ENCODE assay signal across 9 cellular contexts in genomic region chr1:65459397-65459768, GRCh38. TPM values are rescaled to one million over a fixed set of nuclear protein-coding genes. Genes with fewer than 3 reads are reported as not detected.
A peak's percentile ranks its signal among the peaks of the same experiment; 100 is the strongest.
DNase-seq lines count a peak whose midpoint lies in the region; ATAC-seq, FAIRE-seq and TF ChIP-seq lines count a peak whose summit lies in the region.
"Had no signal": no experiment of that assay in that cellular context is flagged by ENCODE, and none has a peak within 500 bp of the region (broad histone marks: within the 10 kb centered on the region; RNA-seq: fewer than 3 reads in every experiment).

No MANE protein-coding gene starts in this region.

- H3K27ac ChIP-seq in GM12878 (ENCODE audit: control insufficient read depth, insufficient read depth) = no peak overlapping the region

- no peak for TF ChIP-seq POLR2A in GM12878 (IDR thresholded peaks at IDR 0.05; ENCODE audit: low read depth, low read length)

- H3K36me3 Mint-ChIP-seq in activated CD8-positive, alpha-beta memory T cell treated with anti-CD3 and anti-CD28 coated beads, Interleukin-2, amount 10 ng/mL, durations not matched to agents 7 days and 5 days = peaks cover 7% of the 10 kb centered on the region

- H3K9me3 ChIP-seq in GM12878 (replicated peaks; ENCODE audit: control insufficient read depth, insufficient read depth, low read length) (no peaks in the 10 kb centered on the region), mucosa of descending colon (no peaks in the 10 kb centered on the region)

- H3K79me2 ChIP-seq in GM12878 (ENCODE audit: control insufficient read depth, insufficient read depth, low read length) = no peaks in the 10 kb centered on the region

- 50% methylated on average over 1 of the region's 1 CpG for WGBS in GM12878 (ENCODE audit: insufficient coverage, insufficient replicate concordance, low lambda C conversion rate, missing lambda C conversion rate)

- no peak for TF ChIP-seq EP300 in GM12878 (IDR thresholded peaks at IDR 0.05; ENCODE audit: borderline replicate concordance in 1 of 2, control insufficient read depth in 1 of 2, low read depth in 2 of 2, low read length in 2 of 2)

- RAD21 ChIA-PET in GM12878 (lab: Charles Lee; ENCODE audit: unreplicated experiment) = interaction anchor here (0.7 to 2.3 kb wide), 11 partner anchors 28 to 395 kb away, joined by 3 to 10 read pairs (median 5); partner anchors contain the start of genes LEPR and LEPROT

- H3K9me3 Mint-ChIP-seq in activated CD8-positive, alpha-beta memory T cell treated with anti-CD3 and anti-CD28 coated beads, Interleukin-2, amount 10 ng/mL, durations not matched to agents 7 days and 5 days (ENCODE audit: low read depth) = no peaks in the 10 kb centered on the region

- TF ChIP-seq RAD21 in GM12878 (IDR thresholded peaks at IDR 0.05; ENCODE audit: insufficient read depth, low read depth, low read length) = peak; percentile 54

- no peaks in the 10 kb centered on the region for H3K4me1 ChIP-seq in GM12878 (ENCODE audit: control insufficient read depth, insufficient read depth, low read length)
- H3K4me1 ChIP-seq in mucosa of descending colon (ENCODE audit: low read depth) = no peaks in the 10 kb centered on the region

- intact Hi-C loops in GM12878 (cut with micrococcal nuclease; ENCODE audit: unreplicated experiment) = loop anchor here (5.0 kb wide), 1 partner anchor 222 kb away; no protein-coding TSS in a partner anchor
- intact Hi-C loops in mucosa of descending colon (cut with DNase I, micrococcal nuclease) = no loop called here

- no peak overlapping the region for H3K27ac Mint-ChIP-seq in activated CD8-positive, alpha-beta memory T cell treated with anti-CD3 and anti-CD28 coated beads, Interleukin-2, amount 10 ng/mL, durations not matched to agents 7 days and 5 days
- H3K27ac Mint-ChIP-seq: activated naive CD4-positive, alpha-beta T cell treated with anti-CD3 and anti-CD28 coated beads, Interleukin-2, amount 50 U/mL, for 24 hours had no signal

- H3K36me3 ChIP-seq in H7 (replicated peaks; ENCODE audit: control insufficient read depth, insufficient read depth, low read length) (no peaks in the 10 kb centered on the region), GM12878 (ENCODE audit: control insufficient read depth in 2 of 2, insufficient read depth in 2 of 2, low read length in 1 of 2) (no peaks in the 10 kb centered on the region), mucosa of descending colon (ENCODE audit: low read depth) (no peaks in the 10 kb centered on the region)

- no peaks in the 10 kb centered on the region for H4K20me1 ChIP-seq in GM12878 (ENCODE audit: control insufficient read depth, insufficient read depth)

- H3K9ac ChIP-seq in GM12878 (ENCODE audit: control insufficient read depth, insufficient read depth, low read length) = no peak overlapping the region

- peak overlapping the region; percentile 26; the same call in 1 of the 2 replicates for H2AFZ ChIP-seq in GM12878 (ENCODE audit: control insufficient read depth, low read depth, low read length)

- peaks cover 4% of the 10 kb centered on the region for H3K27me3 Mint-ChIP-seq in activated CD8-positive, alpha-beta memory T cell treated with anti-CD3 and anti-CD28 coated beads, Interleukin-2, amount 10 ng/mL, durations not matched to agents 7 days and 5 days
- H3K27me3 Mint-ChIP-seq: activated naive CD4-positive, alpha-beta T cell treated with anti-CD3 and anti-CD28 coated beads, Interleukin-2, amount 50 U/mL, for 24 hours had no signal

- peaks cover 22% of the 10 kb centered on the region for H3K4me1 Mint-ChIP-seq in activated CD8-positive, alpha-beta memory T cell treated with anti-CD3 and anti-CD28 coated beads, Interleukin-2, amount 10 ng/mL, durations not matched to agents 7 days and 5 days

- CTCF ChIA-PET in activated CD8-positive, alpha-beta memory T cell treated with anti-CD3 and anti-CD28 coated beads, Interleukin-2, amount 10 ng/mL, durations not matched to agents 7 days and 5 days (lab: Charles Lee) = interaction anchor here (0.6 to 2.3 kb wide), 25 partner anchors 13 to 397 kb away, joined by 3 to 23 read pairs (median 4); partner anchors contain the start of genes LEPR and LEPROT
- CTCF ChIA-PET in GM12878 (lab: Yijun Ruan, JAX) = interaction anchor here (0.7 to 2.9 kb wide), 29 partner anchors 9 to 399 kb away, joined by 3 to 28 read pairs (median 4); partner anchors contain the start of genes LEPR and LEPROT

- H3K4me3 ChIP-seq in H7 (ENCODE audit: insufficient read depth, low read depth, low read length) (no peak overlapping the region), GM12878 (no peak overlapping the region), mucosa of descending colon (no peak overlapping the region)

- ATAC-seq in activated CD8-positive, alpha-beta memory T cell treated with anti-CD3 and anti-CD28 coated beads, Interleukin-2, amount 10 ng/mL, durations not matched to agents 7 days and 5 days = peak; percentile 73
- ATAC-seq in GM12878 = peak; percentile 75
- peak; percentile 34 for ATAC-seq in mucosa of descending colon

- no peak overlapping the region for H3K4me3 Mint-ChIP-seq in activated CD8-positive, alpha-beta memory T cell treated with anti-CD3 and anti-CD28 coated beads, Interleukin-2, amount 10 ng/mL, durations not matched to agents 7 days and 5 days
- H3K4me3 Mint-ChIP-seq: activated naive CD4-positive, alpha-beta T cell treated with anti-CD3 and anti-CD28 coated beads, Interleukin-2, amount 50 U/mL, for 24 hours had no signal

- H3K4me2 ChIP-seq in GM12878 (ENCODE audit: control insufficient read depth, insufficient read depth) = no peak overlapping the region

- no peaks in the 10 kb centered on the region for H3K27me3 ChIP-seq in H7 (ENCODE audit: control insufficient read depth, insufficient read depth, low read length)
- H3K27me3 ChIP-seq in GM12878 (replicated peaks in 1 of 2; ENCODE audit: control insufficient read depth in 2 of 2, insufficient read depth in 2 of 2, low read length in 1 of 2) = no peaks in the 10 kb centered on the region

- no peak for DNase-seq in activated CD8-positive, alpha-beta memory T cell treated with anti-CD3 and anti-CD28 coated beads, Interleukin-2, amount 10 ng/mL, durations not matched to agents 7 days and 5 days
- DNase-seq in activated CD8-positive, alpha-beta memory T cell treated with anti-CD3 and anti-CD28 coated beads, Interleukin-2, amount 50 U/mL, for 4 hours = no peak
- DNase-seq in H7 (peak; percentile 41), MV-4-11 (lab: John Stamatoyannopoulos, UW) (peak; percentile 54), GM12878 (ENCODE audit: low read depth, low spot score) (peak; percentile 4), mucosa of descending colon (no peak), DMS114 treated with DMSO at 0.1 percent for 48 hours (lab: John Stamatoyannopoulos, UW; ENCODE audit: unreplicated experiment) (no peak)
- DNase-seq in NK-92 treated with Interleukin-12 subunit alpha and Interleukin-12 subunit beta, amount 100 ng/mL, for 24 hours (lab: John Stamatoyannopoulos, UW) = no peak

- peak; percentile 53 to 66 (median 57); a peak in 5 of 6 replicates for TF ChIP-seq CTCF in GM12878 (IDR thresholded peaks at IDR 0.05 in 2 of 3, conservative IDR thresholded peaks at IDR 0.05 in 1 of 3; ENCODE audit: control insufficient read depth in 2 of 3, extremely low read depth in 1 of 3, insufficient read depth in 1 of 3, low read depth in 3 of 3, low read length in 3 of 3)
- no peak for TF ChIP-seq CTCF in mucosa of descending colon (IDR thresholded peaks at IDR 0.05)

- in situ Hi-C loops in GM12878 (cut with MboI) = no loop called here

- no TSS peak for BruUV-seq in GM12878 (replicated peaks; lab: Mats Ljungman, UMichigan)

- SMC1A ChIA-PET in GM12878 (lab: Charles Lee; ENCODE audit: uncharacterized antibody, unreplicated experiment) = interaction anchor here (0.6 to 1.9 kb wide), 20 partner anchors 9 to 245 kb away, joined by 3 to 19 read pairs (median 4); no protein-coding TSS in a partner anchor

- POLR2A ChIA-PET in GM12878 (lab: Charles Lee) = no interaction called here

- FAIRE-seq in GM12878 (lab: Jason Lieb, UNC) = no peak

RNA-seq across cellular contexts. Expression of gene LEPR, which starts 38.9 kb away (rescaled TPM):
- total RNA-seq in activated CD8-positive, alpha-beta memory T cell treated with anti-CD3 and anti-CD28 coated beads, Interleukin-2, amount 10 ng/mL, durations not matched to agents 7 days and 5 days = 1 to 10 TPM; 2.2 to 3.7 TPM
- total RNA-seq in H7 (2014; rRNA removed; shearing (Covaris generic)) = 7.0 and 9.8 TPM in 2 replicates
- total RNA-seq in GM12878 (2013; cell fraction: nucleolus; rRNA removed) = 11.7 and 12.5 TPM in 2 replicates
- total RNA-seq in GM12878 (2014; rRNA removed) (1.2 and 1.7 TPM in 2 replicates), GM12878 (2014; rRNA removed; fragmentation: Illumina TruSeq; extraction: Trizol) (1.6 TPM in 2 replicates), GM12878 (2021) (1.2 TPM in 2 replicates), mucosa of descending colon (1 to 10 TPM; 2.6 to 7.5 (median 4.6) TPM)
- 0.83 TPM for polyA plus RNA-seq in GM12878 (2011; ENCODE audit: low read depth)
- polyA plus RNA-seq in GM12878 (2011; rRNA removed) (3.7 and 7.0 TPM in 2 replicates), GM12878 (2014; fragmentation: Illumina TruSeq; extraction: Trizol) (1.1 and 3.4 TPM in 2 replicates), GM12878 (2014; fragmentation: Nextera tagmentation; extraction: Ambion mirVana) (under 1 TPM; 0.63 to 0.64 TPM), GM12878 (2014; rRNA removed) (0.49 and 0.62 TPM in 2 replicates), GM12878 (2016; fragmentation: Nextera tagmentation; extraction: Ambion mirVana) (1 to 10 TPM; 1.3 to 1.6 TPM)
- 1.3 and 1.9 TPM in 2 replicates for polyA plus RNA-seq in GM12878 (2011; cell fraction: cytosol; rRNA removed)
- 3.1 and 3.9 TPM in 2 replicates for polyA plus RNA-seq in GM12878 (2011; cell fraction: nucleus; rRNA removed)
- 1.1 and 1.7 TPM in 2 replicates for polyA plus RNA-seq in GM12878 (2012)
- polyA minus RNA-seq in GM12878 (2011; rRNA and poly(A)+ RNA removed) = 5.0 and 9.2 TPM in 2 replicates
- polyA minus RNA-seq in GM12878 (2011; cell fraction: cytosol; rRNA and poly(A)+ RNA removed) = 1.9 and 2.1 TPM in 2 replicates
- 2.5 and 3.0 TPM in 2 replicates for polyA minus RNA-seq in GM12878 (2011; cell fraction: nucleus; rRNA and poly(A)+ RNA removed)

RNA-seq across cellular contexts. Expression of gene LEPROT, which starts 38.9 kb away (rescaled TPM):
- 10 to 100 TPM; 23.8 to 27.3 TPM for total RNA-seq in activated CD8-positive, alpha-beta memory T cell treated with anti-CD3 and anti-CD28 coated beads, Interleukin-2, amount 10 ng/mL, durations not matched to agents 7 days and 5 days
- 26.8 and 27.7 TPM in 2 replicates for total RNA-seq in H7 (2014; rRNA removed; shearing (Covaris generic))
- total RNA-seq in GM12878 (2013; cell fraction: nucleolus; rRNA removed) = 106 and 113 TPM in 2 replicates
- 16.2 and 20.2 TPM in 2 replicates for total RNA-seq in GM12878 (2014; rRNA removed)
- total RNA-seq in GM12878 (2014; rRNA removed; fragmentation: Illumina TruSeq; extraction: Trizol) = 16.6 and 17.3 TPM in 2 replicates
- total RNA-seq in GM12878 (2021) = 14.9 and 16.4 TPM in 2 replicates
- 14.5 TPM for polyA plus RNA-seq in GM12878 (2011; ENCODE audit: low read depth)
- 38.1 and 50.8 TPM in 2 replicates for polyA plus RNA-seq in GM12878 (2011; rRNA removed)
- 19.6 and 25.5 TPM in 2 replicates for polyA plus RNA-seq in GM12878 (2011; cell fraction: cytosol; rRNA removed)
- polyA plus RNA-seq in GM12878 (2011; cell fraction: nucleus; rRNA removed) = 23.5 and 25.9 TPM in 2 replicates
- polyA plus RNA-seq in GM12878 (2012) = 18.2 and 21.3 TPM in 2 replicates
- 17.5 and 20.1 TPM in 2 replicates for polyA plus RNA-seq in GM12878 (2014; fragmentation: Illumina TruSeq; extraction: Trizol)
- 10 to 100 TPM; 15.1 to 15.6 TPM for polyA plus RNA-seq in GM12878 (2014; fragmentation: Nextera tagmentation; extraction: Ambion mirVana)
- 13.6 and 18.8 TPM in 2 replicates for polyA plus RNA-seq in GM12878 (2014; rRNA removed)
- 10 to 100 TPM; 22.8 to 26.9 TPM for polyA plus RNA-seq in GM12878 (2016; fragmentation: Nextera tagmentation; extraction: Ambion mirVana)
- polyA minus RNA-seq in GM12878 (2011; rRNA and poly(A)+ RNA removed) = 27.8 and 30.1 TPM in 2 replicates
- 4.1 and 8.0 TPM in 2 replicates for polyA minus RNA-seq in GM12878 (2011; cell fraction: cytosol; rRNA and poly(A)+ RNA removed)
- polyA minus RNA-seq in GM12878 (2011; cell fraction: nucleus; rRNA and poly(A)+ RNA removed) = 41.6 and 77.8 TPM in 2 replicates
- total RNA-seq in mucosa of descending colon = 10 to 100 TPM; 56.4 to 74.8 (median 56.6) TPM

Comparison
In these comparisons a context has a peak if more than half of its experiments do, and no peak if none do; other contexts are left out.
1. DNase-seq: peak in H7 (single experiment), MV-4-11 (single experiment) and GM12878 (single experiment); none in activated CD8-positive, alpha-beta memory T cell treated with anti-CD3 and anti-CD28 coated beads, Interleukin-2, amount 10 ng/mL, durations not matched to agents 7 days and 5 days (single experiment), activated CD8-positive, alpha-beta memory T cell treated with anti-CD3 and anti-CD28 coated beads, Interleukin-2, amount 50 U/mL, for 4 hours (single experiment), mucosa of descending colon (0 of 3), NK-92 treated with Interleukin-12 subunit alpha and Interleukin-12 subunit beta, amount 100 ng/mL, for 24 hours (single experiment) and DMS114 treated with DMSO at 0.1 percent for 48 hours (single experiment).
2. Peak in every context shown above with its lines, with median percentiles within 50 percentile points of each other: ATAC-seq.